ENCODE assay signal across 10 cellular contexts in genomic region chr19:16069813-16070365, GRCh38. TPM values are rescaled to one million over a fixed set of nuclear protein-coding genes. Genes with fewer than 3 reads are reported as not detected.
A peak's percentile ranks its signal among the peaks of the same experiment; 100 is the strongest.
DNase-seq lines count a peak whose midpoint lies in the region; ATAC-seq and TF ChIP-seq lines count a peak whose summit lies in the region.
"Had no signal": no experiment of that assay in that cellular context is flagged by ENCODE, and none has a peak within 500 bp of the region (broad histone marks: within the 10 kb centered on the region; RNA-seq: fewer than 3 reads in every experiment).

No MANE protein-coding gene starts in this region.

- H3K4me2 ChIP-seq in Loucy (ENCODE audit: low read depth, low read length, poor library complexity, severe bottlenecking) (peak overlapping the region; percentile 48), neural cell (ENCODE audit: low read length) (no peak overlapping the region)

- H3K27ac ChIP-seq in AG04450 (ENCODE audit: low read depth, low read length) (no peak overlapping the region), neural cell (ENCODE audit: low read length) (no peak overlapping the region)

- H3K4me1 Mint-ChIP-seq in chondrocyte (ENCODE audit: low read depth) = peaks cover 24% of the 10 kb centered on the region

- no peak for TF ChIP-seq RAD21 in neural cell (conservative IDR thresholded peaks at IDR 0.05)

- POLR2A ChIA-PET in AG04450 (lab: Yijun Ruan, JAX) = interaction anchor here (1.7 kb wide), 1 partner anchor 18 kb away, joined by 5 read pairs; no protein-coding TSS in a partner anchor

- H3K9me3 ChIP-seq in AG04450 (ENCODE audit: control insufficient read depth, insufficient read depth, low read length) = peaks cover 8% of the 10 kb centered on the region; the same call in 1 of the 2 replicates
- H3K9me3 ChIP-seq in Loucy (ENCODE audit: insufficient read depth, low read depth, low read length) = no peaks in the 10 kb centered on the region
- no peaks in the 10 kb centered on the region for H3K9me3 ChIP-seq in neural cell (ENCODE audit: low read length)

- DNase-seq in AG04450 (ENCODE audit: low read depth, low spot score) (no peak), chondrocyte (ENCODE audit: low spot score) (peak; percentile 81), NCI-H82 treated with DMSO at 0.1 percent for 48 hours (lab: John Stamatoyannopoulos, UW; ENCODE audit: unreplicated experiment) (no peak), SIG-M5 (lab: John Stamatoyannopoulos, UW) (no peak), anterior cingulate cortex (lab: John Stamatoyannopoulos, UW) (no peak)
- DNase-seq: SHP77 had no signal

- no peak for ATAC-seq in GM18868 (IDR thresholded peaks at IDR 0.05; ENCODE audit: unreplicated experiment)

- H3K9me2 ChIP-seq in Loucy (replicated peaks; ENCODE audit: low read depth, low read length) (no peaks in the 10 kb centered on the region), neural cell (ENCODE audit: insufficient read depth, low read length) (no peaks in the 10 kb centered on the region)

- no peak overlapping the region for H2AFZ ChIP-seq in Loucy (ENCODE audit: low read length)
- peak overlapping the region; percentile 8 for H2AFZ ChIP-seq in neural cell (ENCODE audit: low read depth, low read length)

- H3K9ac ChIP-seq in Loucy (ENCODE audit: low read depth, low read length, poor library complexity, severe bottlenecking) (peak overlapping the region; percentile 18), neural cell (ENCODE audit: low read length) (no peak overlapping the region)

- peaks cover 18% of the 10 kb centered on the region; the same call in 1 of the 2 replicates for H3K79me2 ChIP-seq in Loucy (ENCODE audit: insufficient read depth, low read length)
- H3K79me2 ChIP-seq in neural cell (replicated peaks; ENCODE audit: insufficient read depth, low read length) = no peaks in the 10 kb centered on the region

- TF ChIP-seq CTCF in AG04450 (IDR thresholded peaks at IDR 0.05; ENCODE audit: low read depth, low read length) (no peak), Loucy (conservative IDR thresholded peaks at IDR 0.05; ENCODE audit: low read length) (no peak), chondrocyte (IDR thresholded peaks at IDR 0.05) (no peak), neural cell (IDR thresholded peaks at IDR 0.05; ENCODE audit: poor library complexity, severe bottlenecking) (no peak)

- H3K9me3 Mint-ChIP-seq in chondrocyte (ENCODE audit: low read depth) = no peaks in the 10 kb centered on the region

- peak overlapping the region; percentile 90 for H3K4me3 ChIP-seq in AG04450 (ENCODE audit: low read depth, low read length)
- peak overlapping the region; percentile 5 for H3K4me3 ChIP-seq in Loucy (ENCODE audit: low read length, poor library complexity, severe bottlenecking)
- H3K4me3 ChIP-seq in neural cell (ENCODE audit: low read length) = no peak overlapping the region
- H3K4me3 ChIP-seq: lung had no signal

- TF ChIP-seq EP300 in neural cell (conservative IDR thresholded peaks at IDR 0.05; ENCODE audit: poor library complexity, severe bottlenecking) = no peak

- peaks cover 38% of the 10 kb centered on the region for H3K4me1 ChIP-seq in Loucy (ENCODE audit: insufficient read depth, low read length, poor library complexity, severe bottlenecking)

- H3K27ac Mint-ChIP-seq in chondrocyte (ENCODE audit: unreplicated experiment) = no peak overlapping the region

- peaks cover 3% of the 10 kb centered on the region; the same call in 1 of the 2 replicates for H3F3A ChIP-seq in Loucy (ENCODE audit: low read depth)
- H3F3A ChIP-seq in neural cell (ENCODE audit: insufficient read depth, low read length, poor library complexity, severe bottlenecking) = no peaks in the 10 kb centered on the region

- CTCF ChIA-PET in AG04450 (lab: Charles Lee) = interaction anchor here (1.6 kb wide), 1 partner anchor 9 kb away, joined by 3 read pairs; no protein-coding TSS in a partner anchor

- no peaks in the 10 kb centered on the region for H3K27me3 Mint-ChIP-seq in chondrocyte (ENCODE audit: low read depth)

- H3K36me3 Mint-ChIP-seq in chondrocyte (ENCODE audit: low read depth) = no peaks in the 10 kb centered on the region

- H3K4me3 Mint-ChIP-seq in chondrocyte (ENCODE audit: unreplicated experiment) = no peak overlapping the region

- H3K36me3 ChIP-seq in Loucy (ENCODE audit: insufficient read depth, low read length) = no peaks in the 10 kb centered on the region
- H3K36me3 ChIP-seq in neural cell (ENCODE audit: insufficient read depth, low read length) = no peaks in the 10 kb centered on the region

- H3K27me3 ChIP-seq in AG04450 (ENCODE audit: control insufficient read depth, insufficient read depth, low read length) = no peaks in the 10 kb centered on the region
- no peaks in the 10 kb centered on the region for H3K27me3 ChIP-seq in Loucy (ENCODE audit: insufficient read depth, low read length, poor library complexity, severe bottlenecking)
- H3K27me3 ChIP-seq in neural cell (ENCODE audit: insufficient read depth, low read depth, low read length) = no peaks in the 10 kb centered on the region

- H4K20me1 ChIP-seq in Loucy (ENCODE audit: insufficient read depth, low read length, poor library complexity, severe bottlenecking) = no peaks in the 10 kb centered on the region
- H4K20me1 ChIP-seq in neural cell (ENCODE audit: insufficient read depth) = no peaks in the 10 kb centered on the region

TF ChIP-seq in neural cell, 6 proteins besides CTCF, POLR2A, EP300 and RAD21:
- TF ChIP-seq POLR2AphosphoS5 (IDR thresholded peaks at IDR 0.05) = no peak
- no peak for TF ChIP-seq MXI1 (conservative IDR thresholded peaks at IDR 0.05; ENCODE audit: poor library complexity, severe bottlenecking)
- TF ChIP-seq REST (IDR thresholded peaks at IDR 0.05; ENCODE audit: borderline replicate concordance) = no peak
- no peak for TF ChIP-seq EZH2 (IDR thresholded peaks at IDR 0.05; ENCODE audit: borderline replicate concordance, insufficient read depth, low read length, poor library complexity, severe bottlenecking)
- TF ChIP-seq SMC3 (conservative IDR thresholded peaks at IDR 0.05; ENCODE audit: poor library complexity) = no peak
- TF ChIP-seq TAF1 (IDR thresholded peaks at IDR 0.05; ENCODE audit: low read depth) = no peak

RNA-seq across cellular contexts. Expression of gene TPM4, which starts 6.4 kb away (rescaled TPM):
- polyA plus RNA-seq in AG04450 (2011; rRNA removed) = 1,635 and 2,058 TPM in 2 replicates
- 838 and 1,049 TPM in 2 replicates for polyA minus RNA-seq in AG04450 (2011; rRNA and poly(A)+ RNA removed)
- 774 to 1,188 TPM (median 1,175 TPM) in 3 replicates for total RNA-seq in chondrocyte
- polyA plus RNA-seq in neural cell = 119 and 129 TPM in 2 replicates
- polyA minus RNA-seq in neural cell = 112 and 122 TPM in 2 replicates

RNA-seq across cellular contexts. Expression of gene RAB8A, which starts 41.8 kb away (rescaled TPM):
- polyA plus RNA-seq in AG04450 (2011; rRNA removed) = 107 and 109 TPM in 2 replicates
- polyA minus RNA-seq in AG04450 (2011; rRNA and poly(A)+ RNA removed) = 149 and 157 TPM in 2 replicates
- 65.5 to 73.7 TPM (median 69.9 TPM) in 3 replicates for total RNA-seq in chondrocyte
- polyA plus RNA-seq in neural cell = 27.5 and 29.8 TPM in 2 replicates
- polyA minus RNA-seq in neural cell = 44.6 and 48.5 TPM in 2 replicates

Comparison
In these comparisons a context has a peak if more than half of its experiments do, and no peak if none do; other contexts are left out.
1. RNA of gene TPM4, which starts 6.4 kb away (polyA plus RNA-seq): 1,635 to 2,058 TPM in AG04450; 119 to 129 TPM in neural cell; every median in the first group is over 10 times any median in the second.